ENCODE assay signal across 8 cellular contexts in genomic region chr18:62584241-62585120, GRCh38.
DNase-seq lines count a peak whose midpoint lies in the region; ATAC-seq and TF ChIP-seq lines count a peak whose summit lies in the region.

No MANE protein-coding gene starts in this region.

- peak; percentile 99 for TF ChIP-seq CTCF in foreskin fibroblast (IDR thresholded peaks at IDR 0.05; ENCODE audit: low read depth, low read length)

- peak overlapping the region; percentile 1 to 19 for H3K4me3 ChIP-seq in foreskin fibroblast (ENCODE audit: low read depth in 1 of 2, low read length in 2 of 2)

- DNase-seq in EH (ENCODE audit: low read depth) = peak; percentile 84
- DNase-seq in RPMI7951 (ENCODE audit: low read depth) = peak; percentile 77
- peak; percentile 69 for DNase-seq in activated effector memory CD4-positive, alpha-beta T cell treated with Interleukin-2 at 50 U/mL for 16 hours
- DNase-seq in foreskin fibroblast = peak; percentile 75 to 93
- DNase-seq in non-pigmented ciliary epithelial cell (ENCODE audit: low read depth) = peak; percentile 73
- peak in 47 of 49 donors; percentile 5 to 85 (median 71) for DNase-seq in substantia nigra (lab: John Stamatoyannopoulos, UW)

- peaks cover under 1% of the 10 kb centered on the region; the same call in 1 of the 2 replicates for H3K36me3 ChIP-seq in KOPT-K1 (ENCODE audit: insufficient read depth, low read length)

- H3K27ac ChIP-seq in KOPT-K1 (ENCODE audit: low read depth, low read length, poor library complexity, severe bottlenecking) (peak overlapping the region; percentile 21), substantia nigra (ENCODE audit: low read depth, low read length, poor library complexity, severe bottlenecking) (peak overlapping the region; percentile 55)

- no peaks in the 10 kb centered on the region for H3K9me3 ChIP-seq in KOPT-K1 (ENCODE audit: insufficient read depth, low read length, poor library complexity, severe bottlenecking)

- ATAC-seq in GM21737 (IDR thresholded peaks at IDR 0.05; ENCODE audit: unreplicated experiment) = peak; percentile 82

Comparison
In these comparisons a context has a peak if more than half of its experiments do, and no peak if none do; other contexts are left out.
1. Peak in every context shown above with its lines: DNase-seq, ATAC-seq, H3K4me3 ChIP-seq and H3K27ac ChIP-seq.